In genomic region chr6:13863699-13864155, GRCh38 we compare ENCODE assay signal across 20 cellular contexts. TPM values are rescaled to one million over a fixed set of nuclear protein-coding genes. Genes with fewer than 3 reads are reported as not detected.
A peak's percentile ranks its signal among the peaks of the same experiment; 100 is the strongest.
DNase-seq lines count a peak whose midpoint lies in the region; ATAC-seq and TF ChIP-seq lines count a peak whose summit lies in the region.
"Had no signal": no experiment of that assay in that cellular context is flagged by ENCODE, and none has a peak within 500 bp of the region (broad histone marks: within the 10 kb centered on the region; RNA-seq: fewer than 3 reads in every experiment).

No MANE protein-coding gene starts in this region.

- DNase-seq in ELR (ENCODE audit: low read depth) (peak; percentile 21), NCI-H2029 treated with DMSO at 0.1 percent for 48 hours (lab: John Stamatoyannopoulos, UW) (peak; percentile 53), endodermal cell (peak; percentile 74), progenitor cell of endocrine pancreas (ENCODE audit: low spot score, unreplicated experiment) (no peak), NCI-H1105 treated with DMSO at 0.1 percent for 48 hours (lab: John Stamatoyannopoulos, UW) (no peak), foreskin fibroblast (no peak)
- DNase-seq in activated T-cell treated with anti-CD3 and anti-CD28 coated beads, Interleukin-2, amount 50 U/mL, for 72 hours = no peak
- DNase-seq in activated naive CD4-positive, alpha-beta T cell treated with anti-CD3 and anti-CD28 coated beads, Interleukin-2, amount 50 U/mL, for 16 hours = no peak
- DNase-seq: activated CD4-positive, alpha-beta memory T cell treated with anti-CD3 and anti-CD28 coated beads for 36 hours; activated T-cell treated with anti-CD3 and anti-CD28 coated beads, Interleukin-2, amount 50 U/mL, for 1 hour; heart right ventricle; IMR-90; left ventricle myocardium inferior; MG63; NCI-H1436 treated with DMSO at 0.1 percent for 48 hours; NCI-H2171 treated with DMSO at 0.1 percent for 48 hours; NCI-H526 treated with DMSO at 0.1 percent for 48 hours; posterior cingulate gyrus; uterus had no signal

- peaks cover 6% of the 10 kb centered on the region for H3K27me3 ChIP-seq in endodermal cell (ENCODE audit: control insufficient read depth, insufficient read depth, low read length, poor library complexity, severe bottlenecking)

- H3K36me3 Mint-ChIP-seq in endodermal cell (ENCODE audit: low read depth) (no peaks in the 10 kb centered on the region), progenitor cell of endocrine pancreas (ENCODE audit: insufficient read depth) (no peaks in the 10 kb centered on the region)
- peaks cover 3 to 5% of the 10 kb centered on the region in 2 donors for H3K36me3 Mint-ChIP-seq in activated T-cell treated with anti-CD3 and anti-CD28 coated beads, Interleukin-2, amount 50 U/mL, for 72 hours (ENCODE audit: insufficient read depth in 2 of 2)
- H3K36me3 Mint-ChIP-seq: activated CD4-positive, alpha-beta memory T cell treated with anti-CD3 and anti-CD28 coated beads for 36 hours had no signal

- peaks cover 14% of the 10 kb centered on the region for H3K27me3 Mint-ChIP-seq in endodermal cell (ENCODE audit: insufficient read depth)
- H3K27me3 Mint-ChIP-seq in progenitor cell of endocrine pancreas = no peaks in the 10 kb centered on the region
- peaks cover 46% of the 10 kb centered on the region for H3K27me3 Mint-ChIP-seq in activated T-cell treated with anti-CD3 and anti-CD28 coated beads, Interleukin-2, amount 50 U/mL, for 72 hours (ENCODE audit: low read depth)

- ATAC-seq in activated T-cell treated with anti-CD3 and anti-CD28 coated beads, Interleukin-2, amount 50 U/mL, for 72 hours (replicated peaks in 1 of 2) = no peak
- ATAC-seq: heart right ventricle had no signal

- H3K27ac Mint-ChIP-seq in endodermal cell = peak overlapping the region; percentile 63
- H3K27ac Mint-ChIP-seq in progenitor cell of endocrine pancreas = peak overlapping the region; percentile 92
- H3K27ac Mint-ChIP-seq in activated T-cell treated with anti-CD3 and anti-CD28 coated beads, Interleukin-2, amount 50 U/mL, for 72 hours = no peak overlapping the region
- H3K27ac Mint-ChIP-seq: activated CD4-positive, alpha-beta memory T cell treated with anti-CD3 and anti-CD28 coated beads for 36 hours had no signal

- H3K4me3 ChIP-seq in endodermal cell (ENCODE audit: low read length) (no peak overlapping the region), foreskin fibroblast (ENCODE audit: low read depth in 1 of 2, low read length in 2 of 2) (no peak overlapping the region)
- H3K4me3 ChIP-seq: heart right ventricle, left ventricle myocardium inferior, MG63, uterus had no signal

- no peaks in the 10 kb centered on the region for H3K4me1 ChIP-seq in endodermal cell (ENCODE audit: control insufficient read depth, insufficient read depth, low read length)

- WGBS in endodermal cell (ENCODE audit: insufficient coverage in 1 of 2, insufficient read length in 1 of 2), 2 experiments = 45% methylated on average over 2 of the region's 2 CpGs; no CpG with 5 or more reads in 1 of the 2 experiments

- H3K36me3 ChIP-seq in endodermal cell (ENCODE audit: control insufficient read depth, insufficient read depth, low read length) = no peaks in the 10 kb centered on the region
- H3K36me3 ChIP-seq: heart right ventricle, left ventricle myocardium inferior, MG63, uterus had no signal

- peaks cover 29% of the 10 kb centered on the region for H3K9me3 ChIP-seq in endodermal cell (ENCODE audit: control insufficient read depth, low read length)
- H3K9me3 ChIP-seq: left ventricle myocardium inferior, uterus had no signal

- TF ChIP-seq CTCF in endodermal cell (conservative IDR thresholded peaks at IDR 0.05) = no peak
- TF ChIP-seq CTCF in progenitor cell of endocrine pancreas (IDR thresholded peaks at IDR 0.05; ENCODE audit: unreplicated experiment) = no peak
- TF ChIP-seq CTCF in foreskin fibroblast (IDR thresholded peaks at IDR 0.05; ENCODE audit: low read depth, low read length) = no peak

- H3K4me3 Mint-ChIP-seq in endodermal cell (no peak overlapping the region), progenitor cell of endocrine pancreas (ENCODE audit: low read depth) (peak overlapping the region; percentile 5)
- H3K4me3 Mint-ChIP-seq in activated T-cell treated with anti-CD3 and anti-CD28 coated beads, Interleukin-2, amount 50 U/mL, for 72 hours = no peak overlapping the region
- H3K4me3 Mint-ChIP-seq: activated CD4-positive, alpha-beta memory T cell treated with anti-CD3 and anti-CD28 coated beads for 36 hours; nephron had no signal

- no peak overlapping the region for H3K27ac ChIP-seq in endodermal cell (ENCODE audit: low read depth, low read length)
- H3K27ac ChIP-seq: heart right ventricle, left ventricle myocardium inferior, uterus had no signal

- H3K9ac ChIP-seq in endodermal cell (ENCODE audit: extremely low read depth, low read length, poor library complexity, severe bottlenecking) = no peak overlapping the region

- H3K9me3 Mint-ChIP-seq in endodermal cell (peaks cover 21% of the 10 kb centered on the region), progenitor cell of endocrine pancreas (ENCODE audit: low read depth) (peaks cover 4% of the 10 kb centered on the region)
- H3K9me3 Mint-ChIP-seq in activated T-cell treated with anti-CD3 and anti-CD28 coated beads, Interleukin-2, amount 50 U/mL, for 72 hours = peaks cover 0 to 2% of the 10 kb centered on the region in 2 donors
- H3K9me3 Mint-ChIP-seq: activated CD4-positive, alpha-beta memory T cell treated with anti-CD3 and anti-CD28 coated beads for 36 hours; nephron had no signal

- peaks cover 13% of the 10 kb centered on the region for H3K4me1 Mint-ChIP-seq in endodermal cell
- H3K4me1 Mint-ChIP-seq in progenitor cell of endocrine pancreas (ENCODE audit: low read depth) = peaks cover 15% of the 10 kb centered on the region
- peaks cover 5% of the 10 kb centered on the region for H3K4me1 Mint-ChIP-seq in activated T-cell treated with anti-CD3 and anti-CD28 coated beads, Interleukin-2, amount 50 U/mL, for 72 hours (ENCODE audit: low read depth)
- H3K4me1 Mint-ChIP-seq: nephron had no signal

RNA-seq across cellular contexts. Expression of gene MCUR1, which starts 49.4 kb away (rescaled TPM):
- total RNA-seq in endodermal cell (10 to 100 TPM; 33.8 to 38.6 TPM), progenitor cell of endocrine pancreas (20.6 and 22.7 TPM in 2 replicates)
- polyA plus RNA-seq in endodermal cell (2013, experiment 1 of 2) = 19.4 TPM
- 30.3 TPM for polyA plus RNA-seq in endodermal cell (2013, experiment 2 of 2)
- 10 to 100 TPM; 24.8 to 31.6 TPM for total RNA-seq in activated T-cell treated with anti-CD3 and anti-CD28 coated beads, Interleukin-2, amount 50 U/mL, for 72 hours

Comparison
In these comparisons a context has a peak if more than half of its experiments do, and no peak if none do; other contexts are left out.
1. DNase-seq: peak in ELR (single experiment), NCI-H2029 treated with DMSO at 0.1 percent for 48 hours (single experiment) and endodermal cell (single experiment); none in progenitor cell of endocrine pancreas (single experiment), activated T-cell treated with anti-CD3 and anti-CD28 coated beads, Interleukin-2, amount 50 U/mL, for 72 hours (0 of 2), activated naive CD4-positive, alpha-beta T cell treated with anti-CD3 and anti-CD28 coated beads, Interleukin-2, amount 50 U/mL, for 16 hours (single experiment), NCI-H1105 treated with DMSO at 0.1 percent for 48 hours (single experiment) and foreskin fibroblast (0 of 2).